Comparison of ENCODE assay signal across 20 cellular contexts in the genomic region with DNA sequence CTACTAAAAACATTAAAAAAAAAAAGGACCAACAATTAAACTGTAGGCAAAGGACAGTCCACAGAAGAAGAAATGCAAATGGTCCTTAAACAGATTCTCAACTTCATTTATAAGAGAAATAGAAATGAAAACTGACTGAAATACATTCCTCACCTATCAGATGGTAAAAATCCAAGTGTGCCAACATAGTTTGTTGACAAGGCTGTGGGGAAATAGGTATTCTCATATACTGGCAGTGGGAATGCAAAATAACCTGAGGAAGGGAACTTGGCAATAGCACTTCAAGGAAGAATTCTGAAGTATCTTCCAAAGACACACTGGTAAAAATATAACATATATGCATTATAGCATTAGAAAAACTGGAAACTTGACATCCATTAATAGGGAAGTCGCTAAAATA. TPM values are rescaled to one million over a fixed set of nuclear protein-coding genes. Genes with fewer than 3 reads are reported as not detected.
DNase-seq lines count a peak whose midpoint lies in the region; ATAC-seq and TF ChIP-seq lines count a peak whose summit lies in the region.
"Had no signal": no experiment of that assay in that cellular context is flagged by ENCODE, and none has a peak within 500 bp of the region (broad histone marks: within the 10 kb centered on the region; RNA-seq: fewer than 3 reads in every experiment).

No MANE protein-coding gene starts in this region.

- H3K27me3 ChIP-seq in CD4-positive, alpha-beta T cell (ENCODE audit: control insufficient read depth, insufficient read depth, low read length): no peaks in the 10 kb centered on the region
- H3K27me3 ChIP-seq in SU-DHL-6 (ENCODE audit: low read length): no peaks in the 10 kb centered on the region
- H3K27me3 ChIP-seq: BLaER1 had no signal

- no peak overlapping the region for H3K27ac ChIP-seq in CD4-positive, alpha-beta T cell (ENCODE audit: low read depth, low read length)
- H3K27ac ChIP-seq in SU-DHL-6 (ENCODE audit: low read depth, low read length): peak overlapping the region; percentile 0; the same call in 1 of the 2 replicates
- H3K27ac ChIP-seq: 22Rv1, A549, BLaER1 had no signal

- H3K4me1 Mint-ChIP-seq in activated T-cell treated with anti-CD3 and anti-CD28 coated beads, Interleukin-2, amount 50 U/mL, for 72 hours (ENCODE audit: low read depth): no peaks in the 10 kb centered on the region
- H3K4me1 Mint-ChIP-seq in CD4-positive, alpha-beta T cell (ENCODE audit: low read depth): no peaks in the 10 kb centered on the region
- H3K4me1 Mint-ChIP-seq: CD14-positive monocyte had no signal

- H3K4me2 ChIP-seq in SU-DHL-6 (ENCODE audit: low read depth, low read length, poor library complexity, severe bottlenecking): no peak overlapping the region
- H3K4me2 ChIP-seq: A549, BLaER1 had no signal

- CTCF ChIA-PET in CD4-positive, alpha-beta T cell (lab: Charles Lee): interaction anchor here (1.0 kb wide), 2 partner anchors 9 to 171 kb away, joined by 3 read pairs; no protein-coding TSS in a partner anchor

- H3K27me3 Mint-ChIP-seq in activated T-cell treated with anti-CD3 and anti-CD28 coated beads, Interleukin-2, amount 50 U/mL, for 72 hours (ENCODE audit: low read depth): no peaks in the 10 kb centered on the region
- no peaks in the 10 kb centered on the region for H3K27me3 Mint-ChIP-seq in CD4-positive, alpha-beta T cell

- H3K36me3 ChIP-seq in SU-DHL-6 (ENCODE audit: low read length): peaks cover 53% of the 10 kb centered on the region

- peaks cover 3 to 13% of the 10 kb centered on the region in 2 donors for H3K36me3 Mint-ChIP-seq in activated T-cell treated with anti-CD3 and anti-CD28 coated beads, Interleukin-2, amount 50 U/mL, for 72 hours (ENCODE audit: insufficient read depth in 2 of 2)
- peaks cover 52% of the 10 kb centered on the region for H3K36me3 Mint-ChIP-seq in CD4-positive, alpha-beta T cell (ENCODE audit: low read depth)

- H3K9me3 ChIP-seq in CD4-positive, alpha-beta T cell (ENCODE audit: control insufficient read depth, low read length): no peaks in the 10 kb centered on the region
- H3K9me3 ChIP-seq in SU-DHL-6 (ENCODE audit: insufficient read depth, low read length): no peaks in the 10 kb centered on the region
- H3K9me3 ChIP-seq: A549, BLaER1 had no signal

- no peak overlapping the region for H3K4me3 Mint-ChIP-seq in activated T-cell treated with anti-CD3 and anti-CD28 coated beads, Interleukin-2, amount 50 U/mL, for 72 hours
- H3K4me3 Mint-ChIP-seq in CD4-positive, alpha-beta T cell: no peak overlapping the region
- H3K4me3 Mint-ChIP-seq: CD14-positive monocyte, HFFc6 had no signal

- H3K9ac ChIP-seq in SU-DHL-6 (ENCODE audit: low read length): no peak overlapping the region
- H3K9ac ChIP-seq: BLaER1 had no signal

- H3F3A ChIP-seq in SU-DHL-6 (ENCODE audit: insufficient read depth): peaks cover 67% of the 10 kb centered on the region

- H3K79me2 ChIP-seq in SU-DHL-6 (ENCODE audit: insufficient read depth, low read length): no peaks in the 10 kb centered on the region

- no peaks in the 10 kb centered on the region for H3K9me3 Mint-ChIP-seq in activated T-cell treated with anti-CD3 and anti-CD28 coated beads, Interleukin-2, amount 50 U/mL, for 72 hours
- H3K9me3 Mint-ChIP-seq in CD4-positive, alpha-beta T cell: no peaks in the 10 kb centered on the region
- H3K9me3 Mint-ChIP-seq: CD14-positive monocyte, HFFc6 had no signal

- intact Hi-C loops in CD4-positive, alpha-beta T cell (cut with DNase I, micrococcal nuclease): no loop called here

- no peak for DNase-seq in activated T-cell treated with anti-CD3 and anti-CD28 coated beads, Interleukin-2, amount 50 U/mL, for 72 hours
- DNase-seq in activated T-cell treated with anti-CD3 and anti-CD28 coated beads, Interleukin-2, amount 50 U/mL, for 48 hours: no peak
- no peak for DNase-seq in CD4-positive, alpha-beta T cell
- DNase-seq in globus pallidus (ENCODE audit: low spot score) (no peak), OCI-M2 (lab: John Stamatoyannopoulos, UW; ENCODE audit: unreplicated experiment) (no peak)
- DNase-seq: AML-193, DMS153, DMS79, GDM1, GOT3, H7, HFFc6, KG1 had no signal

- no peaks in the 10 kb centered on the region for H3K9me2 ChIP-seq in SU-DHL-6 (replicated peaks; ENCODE audit: insufficient read depth, low read length)

- no peaks in the 10 kb centered on the region for H4K20me1 ChIP-seq in SU-DHL-6 (ENCODE audit: low read depth, low read length)
- H4K20me1 ChIP-seq: BLaER1 had no signal

- H3K27ac Mint-ChIP-seq in activated T-cell treated with anti-CD3 and anti-CD28 coated beads, Interleukin-2, amount 50 U/mL, for 72 hours: peak overlapping the region; percentile 75
- H3K27ac Mint-ChIP-seq in CD4-positive, alpha-beta T cell: peak overlapping the region; percentile 24
- H3K27ac Mint-ChIP-seq: CD14-positive monocyte, HFFc6 had no signal

- POLR2A ChIA-PET in CD4-positive, alpha-beta T cell (lab: Charles Lee): no interaction called here

- H2AFZ ChIP-seq in SU-DHL-6 (ENCODE audit: low read depth, low read length, severe bottlenecking): no peak overlapping the region

- no peak for ATAC-seq in activated T-cell treated with anti-CD3 and anti-CD28 coated beads, Interleukin-2, amount 50 U/mL, for 72 hours (replicated peaks in 1 of 2)
- no peak for ATAC-seq in CD4-positive, alpha-beta T cell (ENCODE audit: poor library complexity)
- ATAC-seq in GM19463 (IDR thresholded peaks at IDR 0.05; ENCODE audit: unreplicated experiment): no peak
- ATAC-seq: A549, HCT116 had no signal

- no peak overlapping the region for H3K4me3 ChIP-seq in SU-DHL-6 (ENCODE audit: insufficient read depth, low read length, poor library complexity, severe bottlenecking)
- H3K4me3 ChIP-seq: A549, BLaER1 had no signal

- no peak for TF ChIP-seq CTCF in CD4-positive, alpha-beta T cell (IDR thresholded peaks at IDR 0.05)
- no peak for TF ChIP-seq CTCF in SU-DHL-6 (IDR thresholded peaks at IDR 0.05; ENCODE audit: insufficient read depth, low read length, poor library complexity, severe bottlenecking)

RNA-seq across cellular contexts. Expression of a gene that starts 53.8 kb away (rescaled TPM):
- total RNA-seq in activated T-cell treated with anti-CD3 and anti-CD28 coated beads, Interleukin-2, amount 50 U/mL, for 72 hours: 10 to 100 TPM in 1 of 2 donors, 1 to 10 TPM in 1; 7.7 to 12.9 TPM
- 1 to 10 TPM; 2.2 to 2.3 TPM for total RNA-seq in CD4-positive, alpha-beta T cell
